8 cellular contexts compared by ENCODE assay signal in the genomic region with DNA sequence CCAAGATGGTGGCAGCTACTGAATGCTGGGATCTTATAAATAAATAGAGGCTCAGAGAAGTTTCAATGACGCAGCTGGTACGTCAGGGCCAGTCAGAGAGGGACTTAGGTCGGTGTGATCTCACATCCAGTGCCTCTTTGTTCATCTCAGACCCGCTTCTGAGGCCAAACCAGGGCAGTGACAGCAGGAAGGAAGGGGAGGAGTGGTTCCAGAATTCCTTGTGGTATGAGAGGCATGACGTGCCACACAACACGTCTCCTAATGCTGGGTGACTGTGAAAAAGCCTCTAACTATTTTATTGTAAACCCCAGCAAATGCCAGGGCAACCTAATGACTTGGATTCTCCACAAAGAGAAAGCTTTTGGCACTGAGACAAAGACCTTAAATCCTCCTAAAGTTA.
A peak's percentile ranks its signal among the peaks of the same experiment; 100 is the strongest.
DNase-seq lines count a peak whose midpoint lies in the region; ATAC-seq and TF ChIP-seq lines count a peak whose summit lies in the region.

No MANE protein-coding gene starts in this region.

- TF ChIP-seq POLR2A in gastroesophageal sphincter (IDR thresholded peaks at IDR 0.05), result no peak

- no peaks in the 10 kb centered on the region for H3K27me3 ChIP-seq in gastroesophageal sphincter
- no peaks in the 10 kb centered on the region for H3K27me3 ChIP-seq in rectal smooth muscle tissue (ENCODE audit: control insufficient read depth, insufficient read depth, low read length)

- no peak for TF ChIP-seq EP300 in gastroesophageal sphincter (IDR thresholded peaks at IDR 0.05)

- 14 to 45% methylated on average over 6 of the region's 6 CpGs for WGBS in gastroesophageal sphincter (ENCODE audit: low coverage in 1 of 2), 2 donors

- ATAC-seq in gastroesophageal sphincter (peak; percentile 69), GM19463 (IDR thresholded peaks at IDR 0.05; ENCODE audit: unreplicated experiment) (no peak), GM18868 (IDR thresholded peaks at IDR 0.05; ENCODE audit: unreplicated experiment) (no peak)

- no peak for TF ChIP-seq CTCF in gastroesophageal sphincter (IDR thresholded peaks at IDR 0.05)

- H3K4me1 ChIP-seq in gastroesophageal sphincter (peaks cover 15 to 31% (median 21%) of the 10 kb centered on the region in 3 donors), rectal smooth muscle tissue (ENCODE audit: control insufficient read depth, insufficient read depth, low read length) (peaks cover 18% of the 10 kb centered on the region)

- DNase-seq in GM04504 (ENCODE audit: low read depth) (peak; percentile 78), RPMI8226 (no peak), NCI-H2227 treated with DMSO at 0.1 percent for 48 hours (lab: John Stamatoyannopoulos, UW) (no peak)
- peak; percentile 13 for DNase-seq in activated CD4-positive, alpha-beta T cell treated with anti-CD3 and anti-CD28 coated beads, Interleukin-2, amount 50 U/mL, for 1 hour

- H3K4me3 ChIP-seq in gastroesophageal sphincter (no peak overlapping the region), rectal smooth muscle tissue (ENCODE audit: low read length) (no peak overlapping the region)

- no peak overlapping the region for H3K9ac ChIP-seq in rectal smooth muscle tissue (ENCODE audit: low read length)

- H3K36me3 ChIP-seq in gastroesophageal sphincter (no peaks in the 10 kb centered on the region), rectal smooth muscle tissue (ENCODE audit: control insufficient read depth, insufficient read depth, low read length) (no peaks in the 10 kb centered on the region)

- no peaks in the 10 kb centered on the region for H3K9me3 ChIP-seq in gastroesophageal sphincter

- H3K27ac ChIP-seq in gastroesophageal sphincter (peak overlapping the region; percentile 44 to 71 (median 61)), rectal smooth muscle tissue (ENCODE audit: low read depth, low read length) (peak overlapping the region; percentile 27)

Comparison
In these comparisons a context has a peak if more than half of its experiments do, and no peak if none do; other contexts are left out.
1. DNase-seq: peak in GM04504 (single experiment) and activated CD4-positive, alpha-beta T cell treated with anti-CD3 and anti-CD28 coated beads, Interleukin-2, amount 50 U/mL, for 1 hour (single experiment); none in RPMI8226 (single experiment) and NCI-H2227 treated with DMSO at 0.1 percent for 48 hours (single experiment).